Comparison of ENCODE assay signal across 1 cellular context in genomic region chr13:21152251-21152899, GRCh38.
TF ChIP-seq lines count a peak whose summit lies in the region.

No MANE protein-coding gene starts in this region.

TF ChIP-seq in HCT116, 20 proteins besides CTCF, POLR2A, EP300 and RAD21:
- no peak for TF ChIP-seq REST (IDR thresholded peaks at IDR 0.05; ENCODE audit: low read depth)
TF ChIP-seq in HCT116: peak in this region for 0.
